Comparison of ENCODE assay signal across 8 cellular contexts in genomic region chr6:33297956-33298772, GRCh38. TPM values are rescaled to one million over a fixed set of nuclear protein-coding genes. Genes with fewer than 3 reads are reported as not detected.
DNase-seq lines count a peak whose midpoint lies in the region; ATAC-seq and TF ChIP-seq lines count a peak whose summit lies in the region.

No MANE protein-coding gene starts in this region.

- H3K27me3 ChIP-seq in CD4-positive, CD25-positive, alpha-beta regulatory T cell (ENCODE audit: control insufficient read depth, insufficient read depth, low read length) = no peaks in the 10 kb centered on the region
- H3K27me3 ChIP-seq in OCI-LY3 (ENCODE audit: low read depth, low read length) = no peaks in the 10 kb centered on the region
- H3K27me3 ChIP-seq in uterus = no peaks in the 10 kb centered on the region

- no peak overlapping the region for H2AFZ ChIP-seq in OCI-LY3 (ENCODE audit: low read depth, low read length)

- H3K4me1 ChIP-seq in CD4-positive, CD25-positive, alpha-beta regulatory T cell (ENCODE audit: control insufficient read depth, insufficient read depth, low read length, poor library complexity, severe bottlenecking) = peaks cover 27% of the 10 kb centered on the region
- peaks cover 16% of the 10 kb centered on the region for H3K4me1 ChIP-seq in OCI-LY3 (ENCODE audit: low read length)
- H3K4me1 ChIP-seq in uterus = peaks cover 0 to 7% of the 10 kb centered on the region in 2 donors

- H3K36me3 Mint-ChIP-seq in CD4-positive, CD25-positive, alpha-beta regulatory T cell = peaks cover 8% of the 10 kb centered on the region
- H3K36me3 Mint-ChIP-seq in natural killer cell treated with Interleukin-12 subunit alpha and Interleukin-12 subunit beta and Interleukin-15 and Interleukin-18, amount 100 ng/mL, for 72 hours = peaks cover 10% of the 10 kb centered on the region

- H3K27me3 Mint-ChIP-seq in CD4-positive, CD25-positive, alpha-beta regulatory T cell = peaks cover 10% of the 10 kb centered on the region
- no peaks in the 10 kb centered on the region for H3K27me3 Mint-ChIP-seq in natural killer cell treated with Interleukin-12 subunit alpha and Interleukin-12 subunit beta and Interleukin-15 and Interleukin-18, amount 100 ng/mL, for 72 hours

- peaks cover 30% of the 10 kb centered on the region for H3K36me3 ChIP-seq in CD4-positive, CD25-positive, alpha-beta regulatory T cell (ENCODE audit: control insufficient read depth, insufficient read depth, low read length)
- H3K36me3 ChIP-seq in OCI-LY3 (replicated peaks; ENCODE audit: low read depth, low read length) (peaks cover 11% of the 10 kb centered on the region), uterus (no peaks in the 10 kb centered on the region)

- DNase-seq in CD4-positive, CD25-positive, alpha-beta regulatory T cell = peak; percentile 54 to 69 (median 63)
- peak; percentile 31 for DNase-seq in activated effector memory CD4-positive, alpha-beta T cell treated with Interleukin-2 at 50 U/mL for 16 hours
- DNase-seq in fibroblast of the aortic adventitia (ENCODE audit: low read depth) (peak; percentile 79), uterus (peak; percentile 84 to 87)
- DNase-seq in natural killer cell treated with Interleukin-12 subunit alpha and Interleukin-12 subunit beta and Interleukin-15 and Interleukin-18, amount 100 ng/mL, for 72 hours (ENCODE audit: low spot score) = no peak

- H3K79me2 ChIP-seq in OCI-LY3 (ENCODE audit: low read length) = peaks cover 4% of the 10 kb centered on the region; the same call in 1 of the 2 replicates

- intact Hi-C loops in uterus (cut with DNase I; ENCODE audit: low total_unique reads) = loop anchor here (10.0 kb wide), 2 partner anchors 93 to 127 kb away; partner anchors contain the start of genes HSD17B8, RING1, RXRB and SLC39A7

- ATAC-seq in CD4-positive, CD25-positive, alpha-beta regulatory T cell (ENCODE audit: low read depth in 2 of 2) = peak in 1 of 2 donors; percentile 6
- ATAC-seq in GM19467 (IDR thresholded peaks at IDR 0.05; ENCODE audit: unreplicated experiment) (peak; percentile 2), GM21515 (IDR thresholded peaks at IDR 0.05; ENCODE audit: unreplicated experiment) (no peak)
- peak; percentile 5 to 21 for ATAC-seq in natural killer cell treated with Interleukin-12 subunit alpha and Interleukin-12 subunit beta and Interleukin-15 and Interleukin-18, amount 100 ng/mL, for 72 hours

- H3K4me3 ChIP-seq in CD4-positive, CD25-positive, alpha-beta regulatory T cell (ENCODE audit: low read depth, low read length) = peak overlapping the region; percentile 67
- H3K4me3 ChIP-seq in OCI-LY3 (ENCODE audit: low read length) (peak overlapping the region; percentile 99), fibroblast of the aortic adventitia (ENCODE audit: low read depth, low read length) (peak overlapping the region; percentile 75), uterus (peak overlapping the region; percentile 55 to 66)

- H4K20me1 ChIP-seq in OCI-LY3 (ENCODE audit: insufficient read depth, low read length) = no peaks in the 10 kb centered on the region

- H3K27ac Mint-ChIP-seq in CD4-positive, CD25-positive, alpha-beta regulatory T cell = peak overlapping the region; percentile 98 to 100 (median 100)
- peak overlapping the region; percentile 96 to 99 for H3K27ac Mint-ChIP-seq in natural killer cell treated with Interleukin-12 subunit alpha and Interleukin-12 subunit beta and Interleukin-15 and Interleukin-18, amount 100 ng/mL, for 72 hours

- H3K4me3 Mint-ChIP-seq in CD4-positive, CD25-positive, alpha-beta regulatory T cell = peak overlapping the region; percentile 95 to 100 (median 100)
- peak overlapping the region; percentile 100 for H3K4me3 Mint-ChIP-seq in natural killer cell treated with Interleukin-12 subunit alpha and Interleukin-12 subunit beta and Interleukin-15 and Interleukin-18, amount 100 ng/mL, for 72 hours

- TF ChIP-seq POLR2A in uterus (IDR thresholded peaks at IDR 0.05) = peak in 1 of 2 donors; percentile 56

- peaks cover 0 to 3% (median 0%) of the 10 kb centered on the region in 7 donors for H3K9me3 Mint-ChIP-seq in CD4-positive, CD25-positive, alpha-beta regulatory T cell
- no peaks in the 10 kb centered on the region for H3K9me3 Mint-ChIP-seq in natural killer cell treated with Interleukin-12 subunit alpha and Interleukin-12 subunit beta and Interleukin-15 and Interleukin-18, amount 100 ng/mL, for 72 hours

- H3K9ac ChIP-seq in OCI-LY3 (ENCODE audit: low read length) = peak overlapping the region; percentile 95

- H3K4me1 Mint-ChIP-seq in CD4-positive, CD25-positive, alpha-beta regulatory T cell = peaks cover 0 to 48% (median 22%) of the 10 kb centered on the region in 4 donors
- peaks cover 21 to 36% of the 10 kb centered on the region in 2 donors for H3K4me1 Mint-ChIP-seq in natural killer cell treated with Interleukin-12 subunit alpha and Interleukin-12 subunit beta and Interleukin-15 and Interleukin-18, amount 100 ng/mL, for 72 hours (ENCODE audit: low read depth in 2 of 2)

- peak overlapping the region; percentile 100 for H3K4me2 ChIP-seq in OCI-LY3 (ENCODE audit: low read length)

- H3K9me3 ChIP-seq in CD4-positive, CD25-positive, alpha-beta regulatory T cell (ENCODE audit: control insufficient read depth in 2 of 2, low read length in 2 of 2) = no peaks in the 10 kb centered on the region
- H3K9me3 ChIP-seq in OCI-LY3 (ENCODE audit: insufficient read depth, low read length) (no peaks in the 10 kb centered on the region), uterus (no peaks in the 10 kb centered on the region)

- no peak for TF ChIP-seq CTCF in OCI-LY3 (IDR thresholded peaks at IDR 0.05; ENCODE audit: low read depth, low read length)
- no peak for TF ChIP-seq CTCF in fibroblast of the aortic adventitia (IDR thresholded peaks at IDR 0.05; ENCODE audit: insufficient read depth, low read length)
- no peak for TF ChIP-seq CTCF in uterus (IDR thresholded peaks at IDR 0.05)

- peak overlapping the region; percentile 92 for H3K27ac ChIP-seq in CD4-positive, CD25-positive, alpha-beta regulatory T cell (ENCODE audit: insufficient read depth, low read length, poor library complexity, severe bottlenecking)
- H3K27ac ChIP-seq in OCI-LY3 (ENCODE audit: low read length) (peak overlapping the region; percentile 98), uterus (peak overlapping the region; percentile 95)

RNA-seq across cellular contexts. Expression of gene RGL2, which starts 0.6 kb away (rescaled TPM):
- 59.2 TPM for total RNA-seq in CD4-positive, CD25-positive, alpha-beta regulatory T cell
- 1 to 10 TPM; 7.2 to 9.4 (median 8.1) TPM for polyA plus RNA-seq in CD4-positive, CD25-positive, alpha-beta regulatory T cell
- total RNA-seq in fibroblast of the aortic adventitia (ENCODE audit: low replicate concordance) (25.8 and 27.9 TPM in 2 replicates), uterus (100 to 1,000 TPM in 1 of 4 donors, 10 to 100 TPM in 3; 34.4 to 118 (median 36.0) TPM)
- 10 to 100 TPM; 38.1 to 51.4 TPM for total RNA-seq in natural killer cell treated with Interleukin-12 subunit alpha and Interleukin-12 subunit beta and Interleukin-15 and Interleukin-18, amount 100 ng/mL, for 72 hours

RNA-seq across cellular contexts. Expression of gene PFDN6, which starts 8.8 kb away (rescaled TPM):
- total RNA-seq in CD4-positive, CD25-positive, alpha-beta regulatory T cell = 20.0 TPM
- 10 to 100 TPM; 33.7 to 47.0 (median 38.4) TPM for polyA plus RNA-seq in CD4-positive, CD25-positive, alpha-beta regulatory T cell
- total RNA-seq in fibroblast of the aortic adventitia (ENCODE audit: low replicate concordance) = 8.9 and 21.7 TPM in 2 replicates
- total RNA-seq in natural killer cell treated with Interleukin-12 subunit alpha and Interleukin-12 subunit beta and Interleukin-15 and Interleukin-18, amount 100 ng/mL, for 72 hours = 10 to 100 TPM; 72.0 to 76.8 TPM
- total RNA-seq in uterus = 10 to 100 TPM; 13.6 to 33.5 (median 21.6) TPM

RNA-seq across cellular contexts. Expression of gene WDR46, which starts 9.1 kb away (rescaled TPM):
- total RNA-seq in CD4-positive, CD25-positive, alpha-beta regulatory T cell = 31.5 TPM
- polyA plus RNA-seq in CD4-positive, CD25-positive, alpha-beta regulatory T cell = 10 to 100 TPM; 50.6 to 54.0 (median 52.0) TPM
- 37.5 and 85.0 TPM in 2 replicates for total RNA-seq in fibroblast of the aortic adventitia (ENCODE audit: low replicate concordance)
- total RNA-seq in natural killer cell treated with Interleukin-12 subunit alpha and Interleukin-12 subunit beta and Interleukin-15 and Interleukin-18, amount 100 ng/mL, for 72 hours = 100 to 1,000 TPM in 1 of 2 donors, 10 to 100 TPM in 1; 81.8 to 148 TPM
- 10 to 100 TPM; 17.9 to 60.3 (median 31.7) TPM for total RNA-seq in uterus

RNA-seq across cellular contexts. Expression of gene TAPBP, which starts 15.7 kb away (rescaled TPM):
- 281 TPM for total RNA-seq in CD4-positive, CD25-positive, alpha-beta regulatory T cell
- 100 to 1,000 TPM; 251 to 314 (median 262) TPM for polyA plus RNA-seq in CD4-positive, CD25-positive, alpha-beta regulatory T cell
- total RNA-seq in fibroblast of the aortic adventitia (ENCODE audit: low replicate concordance) = 50.2 and 86.2 TPM in 2 replicates
- total RNA-seq in natural killer cell treated with Interleukin-12 subunit alpha and Interleukin-12 subunit beta and Interleukin-15 and Interleukin-18, amount 100 ng/mL, for 72 hours = 100 to 1,000 TPM; 243 to 346 TPM
- 10 to 100 TPM; 17.6 to 83.9 (median 41.4) TPM for total RNA-seq in uterus

RNA-seq across cellular contexts. Expression of gene ZBTB22, which starts 19.4 kb away (rescaled TPM):
- total RNA-seq in CD4-positive, CD25-positive, alpha-beta regulatory T cell = 19.4 TPM
- 10 to 100 TPM in 2 of 4 donors, 1 to 10 TPM in 2; 8.3 to 13.5 (median 11.5) TPM for polyA plus RNA-seq in CD4-positive, CD25-positive, alpha-beta regulatory T cell
- total RNA-seq in fibroblast of the aortic adventitia (ENCODE audit: low replicate concordance) (9.0 and 12.8 TPM in 2 replicates), uterus (10 to 100 TPM in 2 of 4 donors, 1 to 10 TPM in 2; 3.8 to 31.3 (median 16.0) TPM)
- total RNA-seq in natural killer cell treated with Interleukin-12 subunit alpha and Interleukin-12 subunit beta and Interleukin-15 and Interleukin-18, amount 100 ng/mL, for 72 hours = 10 to 100 TPM in 1 of 2 donors, 1 to 10 TPM in 1; 6.9 to 13.2 TPM
